Comparison of ENCODE assay signal across 1 cellular context in genomic region chr13:102800145-102801041, GRCh38.
TF ChIP-seq lines count a peak whose summit lies in the region.

No MANE protein-coding gene starts in this region.

TF ChIP-seq in HepG2, 621 proteins besides CTCF, POLR2A, EP300 and RAD21 (continued from another document and continues in another):
- TF ChIP-seq ZBTB7B (CRISPR knock-in tag; IDR thresholded peaks at IDR 0.05) (peak; percentile 82), ZNF414 (CRISPR knock-in tag; IDR thresholded peaks at IDR 0.05) (peak; percentile 50; the same call in 1 of the 2 replicates), ZFP82 (CRISPR knock-in tag; IDR thresholded peaks at IDR 0.05; ENCODE audit: borderline replicate concordance) (peak; percentile 56; the same call in 1 of the 2 replicates), MTF2 (CRISPR knock-in tag; IDR thresholded peaks at IDR 0.05; ENCODE audit: borderline replicate concordance) (0 out of 2 replicates have a peak, but pooled peaks have one; percentile 28), ZBTB3 (CRISPR knock-in tag; IDR thresholded peaks at IDR 0.05; ENCODE audit: borderline replicate concordance, low read depth) (0 out of 2 replicates have a peak, but pooled peaks have one; percentile 37), NFKB2 (CRISPR knock-in tag; IDR thresholded peaks at IDR 0.05; ENCODE audit: borderline replicate concordance) (peak; percentile 65; the same call in 1 of the 2 replicates), PRMT3 (CRISPR knock-in tag; IDR thresholded peaks at IDR 0.05; ENCODE audit: borderline replicate concordance, low read depth) (0 out of 2 replicates have a peak, but pooled peaks have one; percentile 60), CREB3 (CRISPR knock-in tag; IDR thresholded peaks at IDR 0.05) (no peak), ZSCAN22 (CRISPR knock-in tag; IDR thresholded peaks at IDR 0.05) (0 out of 2 replicates have a peak, but pooled peaks have one; percentile 35), GFI1 (CRISPR knock-in tag; IDR thresholded peaks at IDR 0.05; ENCODE audit: borderline replicate concordance) (peak; percentile 14; the same call in 1 of the 2 replicates), FOXP4 (CRISPR knock-in tag; IDR thresholded peaks at IDR 0.05) (0 out of 2 replicates have a peak, but pooled peaks have one; percentile 29), AHDC1 (CRISPR knock-in tag; IDR thresholded peaks at IDR 0.05; ENCODE audit: borderline replicate concordance) (no peak), ZNF274 (CRISPR knock-in tag; IDR thresholded peaks at IDR 0.05) (peak; percentile 64; the same call in 1 of the 2 replicates), SKIL (CRISPR knock-in tag; IDR thresholded peaks at IDR 0.05; ENCODE audit: borderline replicate concordance) (no peak), PHF8 (CRISPR knock-in tag; IDR thresholded peaks at IDR 0.05) (peak; percentile 88), ZNF136 (CRISPR knock-in tag; IDR thresholded peaks at IDR 0.05; ENCODE audit: low read depth) (0 out of 2 replicates have a peak, but pooled peaks have one; percentile 51), KAT8 (CRISPR knock-in tag; IDR thresholded peaks at IDR 0.05) (peak; percentile 39; the same call in 1 of the 2 replicates), ATF7-NPFF (CRISPR knock-in tag; IDR thresholded peaks at IDR 0.05; ENCODE audit: low read depth) (peak; percentile 35; the same call in 1 of the 2 replicates), TGIF2 (CRISPR knock-in tag; IDR thresholded peaks at IDR 0.05) (no peak), MTF1 (CRISPR knock-in tag; IDR thresholded peaks at IDR 0.05) (0 out of 2 replicates have a peak, but pooled peaks have one; percentile 19), DMAP1 (CRISPR knock-in tag; IDR thresholded peaks at IDR 0.05) (peak; percentile 70), KDM3A (CRISPR knock-in tag; IDR thresholded peaks at IDR 0.05; ENCODE audit: low read depth) (peak; percentile 4; the same call in 1 of the 2 replicates), THAP9 (CRISPR knock-in tag; IDR thresholded peaks at IDR 0.05; ENCODE audit: borderline replicate concordance) (no peak), PPARG (CRISPR knock-in tag; conservative IDR thresholded peaks at IDR 0.05) (no peak), PCBP2 (optimal IDR thresholded peaks at IDR 0.05; ENCODE audit: low read depth, low read length, poor library complexity, severe bottlenecking) (no peak), ELF3 (CRISPR knock-in tag; IDR thresholded peaks at IDR 0.05) (peak; percentile 67; the same call in 1 of the 2 replicates), TOPORS (CRISPR knock-in tag; IDR thresholded peaks at IDR 0.05) (peak; percentile 80; the same call in 1 of the 2 replicates), HMGXB3 (CRISPR knock-in tag; IDR thresholded peaks at IDR 0.05; ENCODE audit: borderline replicate concordance) (peak; percentile 93), MYPOP (CRISPR knock-in tag; IDR thresholded peaks at IDR 0.05) (peak; percentile 74; the same call in 1 of the 2 replicates), ZNF605 (CRISPR knock-in tag; IDR thresholded peaks at IDR 0.05) (0 out of 2 replicates have a peak, but pooled peaks have one; percentile 44), CSRNP1 (CRISPR knock-in tag; IDR thresholded peaks at IDR 0.05) (0 out of 2 replicates have a peak, but pooled peaks have one; percentile 58), ZC3H13 (CRISPR knock-in tag; IDR thresholded peaks at IDR 0.05) (peak; percentile 76), KLF13 (CRISPR knock-in tag; IDR thresholded peaks at IDR 0.05) (no peak)
